Comparison of ENCODE assay signal across 1 cellular context in genomic region chr7:107099154-107099553, GRCh38. TPM values are rescaled to one million over a fixed set of nuclear protein-coding genes. Genes with fewer than 3 reads are reported as not detected.
"Had no signal": no experiment of that assay in that cellular context is flagged by ENCODE, and none has a peak within 500 bp of the region (broad histone marks: within the 10 kb centered on the region; RNA-seq: fewer than 3 reads in every experiment).

No MANE protein-coding gene starts in this region.

RNA-seq across cellular contexts. Expression of gene PRKAR2B, which starts 54.6 kb away (rescaled TPM):
- total RNA-seq: foreskin keratinocyte had no signal
- polyA plus RNA-seq: foreskin keratinocyte had no signal
